Comparison of ENCODE assay signal across 21 cellular contexts in genomic region chr17:34248807-34249496, GRCh38. TPM values are rescaled to one million over a fixed set of nuclear protein-coding genes. Genes with fewer than 3 reads are reported as not detected.
DNase-seq lines count a peak whose midpoint lies in the region; ATAC-seq and TF ChIP-seq lines count a peak whose summit lies in the region.
"Had no signal": no experiment of that assay in that cellular context is flagged by ENCODE, and none has a peak within 500 bp of the region (broad histone marks: within the 10 kb centered on the region; RNA-seq: fewer than 3 reads in every experiment).

No MANE protein-coding gene starts in this region.

- no peak overlapping the region for H2AFZ ChIP-seq in GM23248

- TF ChIP-seq CTCF in Panc1 (IDR thresholded peaks at IDR 0.05) (no peak), gastroesophageal sphincter (IDR thresholded peaks at IDR 0.05) (no peak)

- intact Hi-C loops in Panc1 (cut with micrococcal nuclease; ENCODE audit: unreplicated experiment): no loop called here

- in situ Hi-C loops in GM23248 (cut with MboI): no loop called here
- in situ Hi-C loops in Panc1 (cut with HindIII; ENCODE audit: low pct_unique_long_range_greater_than_20kb, low sequenced_read_pairs): no loop called here

- H3F3A ChIP-seq in GM23248 (ENCODE audit: insufficient read depth): peaks cover 48% of the 10 kb centered on the region

- no peaks in the 10 kb centered on the region for H3K36me3 ChIP-seq in GM23248 (ENCODE audit: low read depth)
- no peaks in the 10 kb centered on the region for H3K36me3 ChIP-seq in Panc1 (ENCODE audit: control insufficient read depth, insufficient read depth, low read length)
- no peaks in the 10 kb centered on the region for H3K36me3 ChIP-seq in gastroesophageal sphincter
- H3K36me3 ChIP-seq: BLaER1, ovary had no signal

- no peak for TF ChIP-seq POLR2A in gastroesophageal sphincter (IDR thresholded peaks at IDR 0.05)

- WGBS in GM23248 (ENCODE audit: low coverage in 1 of 2, low lambda C conversion rate in 2 of 2, missing lambda C conversion rate in 2 of 2), 2 experiments: 48 to 57% methylated on average over 4 of the region's 4 CpGs
- WGBS in gastroesophageal sphincter (ENCODE audit: low coverage in 1 of 2), 2 donors: 24 to 34% methylated on average over 3 to 4 of the region's 4 CpGs

- no peaks in the 10 kb centered on the region for H3K27me3 ChIP-seq in GM23248 (replicated peaks; ENCODE audit: insufficient read depth)
- no peaks in the 10 kb centered on the region for H3K27me3 ChIP-seq in Panc1 (ENCODE audit: control insufficient read depth, insufficient read depth, low read length)
- H3K27me3 ChIP-seq in gastroesophageal sphincter: no peaks in the 10 kb centered on the region
- H3K27me3 ChIP-seq: BLaER1, ovary had no signal

- H3K4me3 ChIP-seq in GM23248: no peak overlapping the region
- no peak overlapping the region for H3K4me3 ChIP-seq in Panc1 (ENCODE audit: low read depth in 2 of 2, low read length in 2 of 2)
- H3K4me3 ChIP-seq in gastroesophageal sphincter: no peak overlapping the region
- no peak overlapping the region for H3K4me3 ChIP-seq in skin epidermis
- H3K4me3 ChIP-seq: BLaER1, ovary had no signal

- H3K79me2 ChIP-seq in GM23248 (ENCODE audit: insufficient read depth): no peaks in the 10 kb centered on the region

- H3K4me2 ChIP-seq in GM23248 (ENCODE audit: unreplicated experiment): peak overlapping the region; percentile 53
- H3K4me2 ChIP-seq: BLaER1 had no signal

- TF ChIP-seq EP300 in gastroesophageal sphincter (IDR thresholded peaks at IDR 0.05): no peak

- BruUV-seq in Panc1 (replicated peaks; lab: Mats Ljungman, UMichigan): no TSS peak

- CTCF ChIA-PET in Panc1 (lab: Charles Lee): no interaction called here

- peak overlapping the region; percentile 33; the same call in 1 of the 2 replicates for H3K9ac ChIP-seq in GM23248
- H3K9ac ChIP-seq: BLaER1 had no signal

- POLR2A ChIA-PET in Panc1 (lab: Charles Lee): no interaction called here

- H4K20me1 ChIP-seq in GM23248 (ENCODE audit: insufficient read depth): no peaks in the 10 kb centered on the region
- H4K20me1 ChIP-seq: BLaER1 had no signal

- peaks cover 60% of the 10 kb centered on the region for H3K4me1 ChIP-seq in GM23248 (ENCODE audit: insufficient read depth)
- peaks cover 58% of the 10 kb centered on the region for H3K4me1 ChIP-seq in Panc1 (ENCODE audit: control insufficient read depth, insufficient read depth, low read length)
- H3K4me1 ChIP-seq in gastroesophageal sphincter: peaks cover 45 to 67% (median 56%) of the 10 kb centered on the region in 3 donors

- DNase-seq in GM23248 (no peak), Panc1 (ENCODE audit: low read depth, low spot score) (no peak), NCI-H2081 (lab: John Stamatoyannopoulos, UW) (no peak), NCI-H526 (lab: John Stamatoyannopoulos, UW) (no peak), NCI-H1436 (lab: John Stamatoyannopoulos, UW) (no peak)
- DNase-seq: activated naive CD8-positive, alpha-beta T cell treated with anti-CD3 and anti-CD28 coated beads, Interleukin-2, amount 50 U/mL, for 24 hours; cortex of kidney; mammary epithelial cell; NCI-H2171; ovary had no signal

- no peaks in the 10 kb centered on the region for H3K9me2 ChIP-seq in GM23248 (ENCODE audit: insufficient read depth)

- no peaks in the 10 kb centered on the region for H3K9me3 ChIP-seq in GM23248 (ENCODE audit: low read depth)
- H3K9me3 ChIP-seq in Panc1 (ENCODE audit: control insufficient read depth, insufficient read depth, low read depth, low read length): no peaks in the 10 kb centered on the region
- no peaks in the 10 kb centered on the region for H3K9me3 ChIP-seq in gastroesophageal sphincter
- H3K9me3 ChIP-seq: BLaER1, ovary had no signal

- no peak for ATAC-seq in Panc1
- no peak for ATAC-seq in gastroesophageal sphincter
- no peak for ATAC-seq in GM21717 (IDR thresholded peaks at IDR 0.05; ENCODE audit: unreplicated experiment)
- ATAC-seq: activated CD4-positive, CD25-positive, alpha-beta regulatory T cell treated with anti-CD3 and anti-CD28 coated beads, Interleukin-2, amount 50 U/mL, for 24 hours; activated naive CD8-positive, alpha-beta T cell treated with anti-CD3 and anti-CD28 coated beads, Interleukin-2, amount 50 U/mL, for 24 hours had no signal

- H3K27ac ChIP-seq in GM23248 (peak overlapping the region; percentile 65), Panc1 (ENCODE audit: low read length) (peak overlapping the region; percentile 98), gastroesophageal sphincter (peak overlapping the region; percentile 49 to 92 (median 80)), skin epidermis (peak overlapping the region in 16 of 21 experiments; percentile 10 to 80 (median 38))
- H3K27ac ChIP-seq: BLaER1, ovary had no signal

RNA-seq across cellular contexts. Expression of gene CCL2, which starts 6.1 kb away (rescaled TPM):
- total RNA-seq in GM23248 (2014; rRNA removed; shearing (Covaris generic)): 28.3 and 33.1 TPM in 2 replicates
- 111 and 115 TPM in 2 replicates for polyA plus RNA-seq in GM23248 (2016; fragmentation: Nextera tagmentation; extraction: Ambion mirVana)
- total RNA-seq in Panc1 (2021; ENCODE audit: unreplicated experiment) (513 TPM), gastroesophageal sphincter (100 to 1,000 TPM in 1 of 4 donors, 10 to 100 TPM in 2, 1 to 10 TPM in 1; 5.0 to 121 (median 20.9) TPM)
- polyA plus RNA-seq in Panc1 (2012; ENCODE audit: insufficient read length): 230 TPM
- total RNA-seq: HT-29, OCI-LY7 had no signal
- polyA plus RNA-seq: mammary epithelial cell had no signal

RNA-seq across cellular contexts. Expression of gene CCL7, which starts 21.1 kb away (rescaled TPM):
- 4.9 and 7.3 TPM in 2 replicates for total RNA-seq in GM23248 (2014; rRNA removed; shearing (Covaris generic))
- 2.4 and 2.7 TPM in 2 replicates for polyA plus RNA-seq in GM23248 (2016; fragmentation: Nextera tagmentation; extraction: Ambion mirVana)
- total RNA-seq in Panc1 (2021; ENCODE audit: unreplicated experiment) (0.31 TPM), gastroesophageal sphincter (1 to 10 TPM in 1 of 4 donors, not detected in 3; 2.2 TPM)
- not detected for polyA plus RNA-seq in Panc1 (2012; ENCODE audit: insufficient read length)
- total RNA-seq: HT-29; mammary epithelial cell; MCF 10A; OCI-LY7; T-helper 1 cell treated with Interleukin-12 subunit alpha and Interleukin-12 subunit beta and Interleukin-4 antibody, amounts not matched to agents 30 ng/mL and 1 ng/mL, for 36 hours; ureter had no signal
- polyA plus RNA-seq: mammary epithelial cell, ovary had no signal

RNA-seq across cellular contexts. Expression of gene CCL11, which starts 36.6 kb away (rescaled TPM):
- not detected in 2 replicates for total RNA-seq in GM23248 (2014; rRNA removed; shearing (Covaris generic))
- polyA plus RNA-seq in GM23248 (2016; fragmentation: Nextera tagmentation; extraction: Ambion mirVana): not detected in 2 replicates
- total RNA-seq in Panc1 (2021; ENCODE audit: unreplicated experiment): not detected
- not detected for polyA plus RNA-seq in Panc1 (2012; ENCODE audit: insufficient read length)
- 1 to 10 TPM; 2.0 to 4.5 (median 2.7) TPM for total RNA-seq in gastroesophageal sphincter
- total RNA-seq: Daoy; HT-29; mammary epithelial cell; MCF 10A; OCI-LY7; ovary; T-helper 1 cell treated with Interleukin-12 subunit alpha and Interleukin-12 subunit beta and Interleukin-4 antibody, amounts not matched to agents 30 ng/mL and 1 ng/mL, for 36 hours; ureter had no signal
- polyA plus RNA-seq: mammary epithelial cell had no signal

Comparison
In these comparisons a context has a peak if more than half of its experiments do, and no peak if none do; other contexts are left out.
1. H3K27ac ChIP-seq: peak in every context shown above with its lines; median percentile 98 in Panc1; 80 in gastroesophageal sphincter; 65 in GM23248; 38 in skin epidermis.